ENCODE assay signal across 19 cellular contexts in the genomic region with DNA sequence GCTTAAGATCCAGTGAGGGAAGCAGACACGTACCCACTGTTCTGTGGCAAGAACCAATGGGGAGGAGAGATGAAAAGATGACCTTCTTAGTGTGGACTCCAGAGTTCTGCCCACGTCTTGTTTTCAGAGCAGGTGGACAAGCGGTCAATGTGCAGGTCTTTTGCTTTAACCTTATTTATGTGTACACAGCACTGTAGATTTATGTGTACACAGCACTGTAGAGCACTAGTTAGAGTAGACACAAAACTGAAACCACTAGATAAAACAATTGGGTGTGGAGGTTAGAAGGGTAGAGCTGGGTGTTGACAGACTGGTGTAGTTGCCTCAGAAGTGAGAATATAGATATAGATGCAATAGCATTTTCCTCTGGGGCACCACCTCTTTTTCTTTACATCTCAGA.
A peak's percentile ranks its signal among the peaks of the same experiment; 100 is the strongest.
DNase-seq lines count a peak whose midpoint lies in the region; ATAC-seq and TF ChIP-seq lines count a peak whose summit lies in the region.
"Had no signal": no experiment of that assay in that cellular context is flagged by ENCODE, and none has a peak within 500 bp of the region (broad histone marks: within the 10 kb centered on the region; RNA-seq: fewer than 3 reads in every experiment).

No MANE protein-coding gene starts in this region.

- no peaks in the 10 kb centered on the region for H3K36me3 Mint-ChIP-seq in activated naive CD8-positive, alpha-beta T cell treated with anti-CD3 and anti-CD28 coated beads, Interleukin-2, amount 50 U/mL, for 24 hours (ENCODE audit: low read depth)

- intact Hi-C loops in mucosa of descending colon (cut with DNase I, micrococcal nuclease), result no loop called here

- no peaks in the 10 kb centered on the region for H3K27me3 ChIP-seq in SJCRH30

- peaks cover 7% of the 10 kb centered on the region for H3K9me3 Mint-ChIP-seq in activated naive CD8-positive, alpha-beta T cell treated with anti-CD3 and anti-CD28 coated beads, Interleukin-2, amount 50 U/mL, for 24 hours
- H3K9me3 Mint-ChIP-seq: GM23338 had no signal

- no peaks in the 10 kb centered on the region for H3K27me3 Mint-ChIP-seq in activated naive CD8-positive, alpha-beta T cell treated with anti-CD3 and anti-CD28 coated beads, Interleukin-2, amount 50 U/mL, for 24 hours

- no peaks in the 10 kb centered on the region for H3K36me3 ChIP-seq in mucosa of descending colon (ENCODE audit: low read depth)
- H3K36me3 ChIP-seq in SJCRH30, result no peaks in the 10 kb centered on the region

- DNase-seq in DMS53 treated with DMSO at 0.1 percent for 48 hours (lab: John Stamatoyannopoulos, UW; ENCODE audit: unreplicated experiment) (peak; percentile 59), NCI-H69 (lab: John Stamatoyannopoulos, UW) (peak; percentile 3), epithelial cell of esophagus (ENCODE audit: low read depth) (peak; percentile 34), mucosa of descending colon (peak in 1 of 3 donors; percentile 10), NCI-H2081 treated with DMSO at 0.1 percent for 48 hours (lab: John Stamatoyannopoulos, UW) (no peak), SJCRH30 (no peak)
- no peak for DNase-seq in activated naive CD8-positive, alpha-beta T cell treated with anti-CD3 and anti-CD28 coated beads, Interleukin-2, amount 50 U/mL, for 24 hours
- DNase-seq in effector CD8-positive, alpha-beta T cell (lab: John Stamatoyannopoulos, UW), result no peak
- DNase-seq: COR-L47, DMS79, KG1, NCI-H1092, NCI-H146, NCI-H2081, NCI-H526 had no signal

- H3K4me1 Mint-ChIP-seq in activated naive CD8-positive, alpha-beta T cell treated with anti-CD3 and anti-CD28 coated beads, Interleukin-2, amount 50 U/mL, for 24 hours, result no peaks in the 10 kb centered on the region

- no peak for TF ChIP-seq CTCF in epithelial cell of esophagus (IDR thresholded peaks at IDR 0.05; ENCODE audit: insufficient read depth, low read depth, low read length, missing control alignments)
- TF ChIP-seq CTCF in mucosa of descending colon (IDR thresholded peaks at IDR 0.05), result no peak

- H3K4me3 Mint-ChIP-seq in activated naive CD8-positive, alpha-beta T cell treated with anti-CD3 and anti-CD28 coated beads, Interleukin-2, amount 50 U/mL, for 24 hours, result no peak overlapping the region
- H3K4me3 Mint-ChIP-seq: GM23338 had no signal

- no peak overlapping the region for H3K27ac Mint-ChIP-seq in activated naive CD8-positive, alpha-beta T cell treated with anti-CD3 and anti-CD28 coated beads, Interleukin-2, amount 50 U/mL, for 24 hours
- H3K27ac Mint-ChIP-seq: GM23338 had no signal

- no peak overlapping the region for H3K4me3 ChIP-seq in epithelial cell of esophagus (ENCODE audit: low read length)
- no peak overlapping the region for H3K4me3 ChIP-seq in mucosa of descending colon
- H3K4me3 ChIP-seq in SJCRH30, result no peak overlapping the region
- H3K4me3 ChIP-seq: GM23338, PC-9, SK-N-MC had no signal

- H3K9me3 ChIP-seq in mucosa of descending colon (no peaks in the 10 kb centered on the region), SJCRH30 (replicated peaks) (0 out of 2 replicates have a peak, but pooled peaks cover 7% of the 10 kb centered on the region)

- peak; percentile 95 for ATAC-seq in mucosa of descending colon
- no peak for ATAC-seq in activated naive CD8-positive, alpha-beta T cell treated with anti-CD3 and anti-CD28 coated beads, Interleukin-2, amount 50 U/mL, for 24 hours
- ATAC-seq: GM23338, HCT116 had no signal

- H3K4me1 ChIP-seq in mucosa of descending colon (ENCODE audit: low read depth) (peaks cover 16% of the 10 kb centered on the region), SJCRH30 (no peaks in the 10 kb centered on the region)

- no peak overlapping the region for H3K27ac ChIP-seq in SJCRH30
- H3K27ac ChIP-seq: PC-9, SK-N-MC had no signal

Comparison
In these comparisons a context has a peak if more than half of its experiments do, and no peak if none do; other contexts are left out.
1. DNase-seq: peak in DMS53 treated with DMSO at 0.1 percent for 48 hours (single experiment), NCI-H69 (single experiment) and epithelial cell of esophagus (single experiment); none in activated naive CD8-positive, alpha-beta T cell treated with anti-CD3 and anti-CD28 coated beads, Interleukin-2, amount 50 U/mL, for 24 hours (single experiment), effector CD8-positive, alpha-beta T cell (single experiment), NCI-H2081 treated with DMSO at 0.1 percent for 48 hours (single experiment) and SJCRH30 (0 of 2).